ENCODE assay signal across 1 cellular context in the genomic region with DNA sequence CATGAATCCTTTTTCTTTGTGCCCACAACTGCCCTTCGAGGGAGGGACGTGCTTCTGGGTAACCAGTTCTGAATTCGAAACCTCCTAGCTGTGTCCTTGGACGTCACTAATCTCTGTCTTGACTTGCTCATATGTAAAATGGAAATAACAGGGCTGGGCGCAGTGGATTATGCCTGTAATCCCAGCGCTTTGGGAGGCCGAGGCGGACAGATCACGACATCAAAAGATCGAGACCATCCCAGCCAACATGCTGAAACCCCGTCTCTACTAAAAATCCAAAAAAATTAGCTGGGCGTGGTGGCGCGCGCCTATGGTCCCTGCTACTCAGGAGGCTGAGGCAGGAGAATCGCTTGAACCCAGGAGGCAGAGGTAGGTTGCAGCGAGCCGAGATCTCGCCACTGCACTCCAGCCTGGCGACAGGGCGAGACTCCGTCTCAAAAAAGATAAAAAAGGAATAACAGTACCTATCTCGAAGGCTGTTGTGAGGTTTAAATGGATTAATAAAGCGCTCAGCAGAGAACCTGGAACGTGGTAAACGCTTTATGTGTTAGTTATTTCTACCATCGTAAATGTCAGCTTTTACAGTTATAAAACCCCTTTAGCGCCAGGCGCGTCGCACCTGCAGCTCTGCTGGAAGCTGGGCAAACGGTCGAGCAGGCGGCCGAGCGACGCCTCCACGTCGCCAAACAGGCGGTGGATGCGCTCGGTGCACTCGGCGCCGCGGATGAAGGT.
TF ChIP-seq lines count a peak whose summit lies in the region.

No MANE protein-coding gene starts in this region.

TF ChIP-seq in GM12878, 131 proteins besides CTCF, POLR2A, EP300 and RAD21:
- 0 out of 2 replicates have a peak, but pooled peaks have one; percentile 7 for TF ChIP-seq PAX5 (IDR thresholded peaks at IDR 0.05; ENCODE audit: borderline replicate concordance, low read depth, low read length)
- no peak for TF ChIP-seq REST (IDR thresholded peaks at IDR 0.05; ENCODE audit: low read depth, low read length)
- TF ChIP-seq MLLT1 (IDR thresholded peaks at IDR 0.05) = peak; percentile 95
